Comparison of ENCODE assay signal across 1 cellular context in the genomic region with DNA sequence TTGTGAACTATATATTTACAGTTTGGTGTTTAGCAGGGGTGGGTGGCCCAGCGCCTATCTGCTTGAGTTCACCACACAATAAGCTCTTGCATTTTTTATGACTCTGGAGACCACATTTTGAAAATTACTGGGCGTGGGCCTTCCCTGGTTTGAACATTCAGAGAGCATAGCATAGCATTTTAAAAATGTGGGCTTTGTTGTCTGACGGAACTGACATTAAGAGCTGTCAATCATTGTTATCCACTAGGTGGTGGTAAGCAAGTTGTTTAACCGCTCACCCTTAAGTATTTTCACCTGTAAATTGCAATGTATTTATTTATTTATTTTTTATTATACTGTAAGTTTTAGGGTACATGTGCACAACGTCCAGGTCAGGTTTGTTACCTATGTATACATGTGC.
TF ChIP-seq lines count a peak whose summit lies in the region.

No MANE protein-coding gene starts in this region.

TF ChIP-seq in GM23338, 12 proteins besides CTCF, POLR2A, EP300 and RAD21 (continued from another document):
- no peak for TF ChIP-seq REST (IDR thresholded peaks at IDR 0.05; ENCODE audit: unreplicated experiment)
- TF ChIP-seq, protein P1, sequence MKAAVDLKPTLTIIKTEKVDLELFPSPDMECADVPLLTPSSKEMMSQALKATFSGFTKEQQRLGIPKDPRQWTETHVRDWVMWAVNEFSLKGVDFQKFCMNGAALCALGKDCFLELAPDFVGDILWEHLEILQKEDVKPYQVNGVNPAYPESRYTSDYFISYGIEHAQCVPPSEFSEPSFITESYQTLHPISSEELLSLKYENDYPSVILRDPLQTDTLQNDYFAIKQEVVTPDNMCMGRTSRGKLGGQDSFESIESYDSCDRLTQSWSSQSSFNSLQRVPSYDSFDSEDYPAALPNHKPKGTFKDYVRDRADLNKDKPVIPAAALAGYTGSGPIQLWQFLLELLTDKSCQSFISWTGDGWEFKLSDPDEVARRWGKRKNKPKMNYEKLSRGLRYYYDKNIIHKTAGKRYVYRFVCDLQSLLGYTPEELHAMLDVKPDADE (IDR thresholded peaks at IDR 0.05): no peak
- no peak for TF ChIP-seq STAT1 (IDR thresholded peaks at IDR 0.05; ENCODE audit: unreplicated experiment)
- no peak for TF ChIP-seq ZNF462 (CRISPR knock-in tag; IDR thresholded peaks at IDR 0.05)
- TF ChIP-seq CREB1 (CRISPR knock-in tag; IDR thresholded peaks at IDR 0.05; ENCODE audit: low read depth): no peak
- no peak for TF ChIP-seq NANOG (IDR thresholded peaks at IDR 0.05; ENCODE audit: borderline replicate concordance)
- TF ChIP-seq JUNB (IDR thresholded peaks at IDR 0.05; ENCODE audit: unreplicated experiment): no peak
- no peak for TF ChIP-seq ZNF114 (CRISPR knock-in tag; IDR thresholded peaks at IDR 0.05)
- TF ChIP-seq EZH2phosphoT487 (IDR thresholded peaks at IDR 0.05; ENCODE audit: unreplicated experiment): no peak
- TF ChIP-seq ZNF331 (CRISPR knock-in tag; IDR thresholded peaks at IDR 0.05; ENCODE audit: low read depth): no peak
- no peak for TF ChIP-seq POLR2AphosphoS5 (IDR thresholded peaks at IDR 0.05; ENCODE audit: low read depth)
